Comparison of ENCODE assay signal across 8 cellular contexts in the genomic region with DNA sequence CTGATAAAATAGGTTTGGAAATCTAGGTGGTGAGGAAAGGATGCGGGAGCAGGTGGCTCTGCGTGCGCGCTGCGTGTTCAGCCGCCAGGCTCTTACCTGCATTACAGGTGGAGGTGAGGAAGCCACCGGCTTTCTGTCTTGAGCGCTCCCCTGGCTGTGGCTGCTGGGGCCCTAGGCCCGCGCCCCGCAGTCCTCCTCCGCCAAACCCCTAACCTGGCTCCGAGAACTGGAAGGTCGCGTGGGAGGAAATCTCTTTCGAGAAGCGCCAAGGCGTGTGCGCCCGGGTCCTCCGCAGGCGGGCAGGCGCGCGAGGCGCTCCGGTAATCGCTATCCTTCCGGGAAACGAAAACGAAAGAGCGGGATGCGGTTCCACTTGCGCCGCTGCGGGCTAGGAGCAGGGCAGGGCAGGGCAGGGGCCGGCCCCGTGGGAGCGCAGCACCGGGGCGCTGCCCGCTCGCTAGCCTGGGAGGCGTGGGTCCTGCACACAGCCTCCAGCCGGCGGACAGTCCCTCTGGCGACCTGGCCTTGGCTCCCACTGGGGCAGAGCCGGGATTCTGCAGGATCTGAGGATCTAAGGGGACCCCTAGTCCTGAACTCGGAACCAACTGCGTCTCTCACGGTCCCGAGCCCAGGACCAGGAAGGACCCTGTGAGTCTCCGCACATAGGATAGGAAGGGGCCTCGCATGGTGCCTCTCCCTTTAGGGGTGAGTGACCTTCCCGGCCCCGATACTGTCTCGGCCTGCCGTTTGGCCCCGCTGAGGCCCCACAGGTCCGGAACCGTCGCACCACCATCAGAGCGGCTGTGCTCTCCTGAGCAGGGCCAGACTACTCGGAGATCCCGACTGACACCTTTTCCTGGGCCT. TPM values are rescaled to one million over a fixed set of nuclear protein-coding genes. Genes with fewer than 3 reads are reported as not detected.
DNase-seq lines count a peak whose midpoint lies in the region; ATAC-seq and TF ChIP-seq lines count a peak whose summit lies in the region.

A gene (minus strand): TSS at position 230 of the 864 bp plus-strand sequence. CDS start 128 bp downstream, at position 102.

- ATAC-seq in HG03460 (IDR thresholded peaks at IDR 0.05; ENCODE audit: unreplicated experiment) (no peak), HG03469 (IDR thresholded peaks at IDR 0.05; ENCODE audit: unreplicated experiment) (no peak)

- no peaks in the 10 kb centered on the region for H3K36me3 ChIP-seq in SJSA1

- H3K27ac ChIP-seq in SJSA1 = peak within 1 kb of the TSS; percentile 31

- TF ChIP-seq CTCF in GM13977 (IDR thresholded peaks at IDR 0.05; ENCODE audit: extremely low read depth, insufficient read depth, missing control alignments) (no peak), astrocyte of the spinal cord (IDR thresholded peaks at IDR 0.05; ENCODE audit: low read depth, low read length) (no peak)

- no peaks in the 10 kb centered on the region for H3K9me3 ChIP-seq in SJSA1 (replicated peaks)

- H3K4me3 ChIP-seq in SJSA1 (peak within 1 kb of the TSS; percentile 43), astrocyte of the spinal cord (ENCODE audit: low read depth, low read length) (peak within 1 kb of the TSS; percentile 54)

- peaks cover 15% of the 10 kb centered on the region for H3K4me1 ChIP-seq in SJSA1 (replicated peaks)

- in situ Hi-C loops in GM13977 (cut with MboI; ENCODE audit: low pct_unique_long_range_greater_than_20kb, low sequenced_read_pairs, unreplicated experiment) (no loop called here), astrocyte of the spinal cord (cut with HindIII; ENCODE audit: low sequenced_read_pairs) (no loop called here)

- no peaks in the 10 kb centered on the region for H3K27me3 ChIP-seq in SJSA1 (replicated peaks)

- peak; percentile 57 for DNase-seq in GM13977 (ENCODE audit: low spot score)
- peak in 1 of 2 experiments; percentile 34 for DNase-seq in SJSA1 (ENCODE audit: low read depth in 1 of 2, low spot score in 2 of 2)
- DNase-seq in astrocyte of the spinal cord (ENCODE audit: low read depth, low spot score) = no peak
- peak; percentile 42 for DNase-seq in iPS-NIHi7 (ENCODE audit: extremely low spot score)
- DNase-seq in stimulated activated CD4-positive, alpha-beta T cell treated with anti-CD3 and anti-CD28 coated beads, Interleukin-15, amount 100 ng/mL, for 1 hour (ENCODE audit: low read depth in 1 of 2, low spot score in 1 of 2) = peak; percentile 8 to 25
- no peak for DNase-seq in NCI-H524 treated with DMSO at 0.1 percent for 48 hours (lab: John Stamatoyannopoulos, UW)

RNA-seq across cellular contexts. Expression of the gene that starts here (rescaled TPM):
- total RNA-seq in SJSA1 (2014; rRNA removed; shearing (Covaris generic)) = 2.0 TPM in 1 of 2 replicates, not detected in the other

Comparison
In these comparisons a context has a peak if more than half of its experiments do, and no peak if none do; other contexts are left out.
1. DNase-seq: peak in GM13977 (single experiment), iPS-NIHi7 (single experiment) and stimulated activated CD4-positive, alpha-beta T cell treated with anti-CD3 and anti-CD28 coated beads, Interleukin-15, amount 100 ng/mL, for 1 hour (2 of 2); none in astrocyte of the spinal cord (single experiment) and NCI-H524 treated with DMSO at 0.1 percent for 48 hours (single experiment).